17 cellular contexts compared by ENCODE assay signal in genomic region chr1:69982992-69983391, GRCh38.
A peak's percentile ranks its signal among the peaks of the same experiment; 100 is the strongest.
DNase-seq lines count a peak whose midpoint lies in the region; ATAC-seq and TF ChIP-seq lines count a peak whose summit lies in the region.
"Had no signal": no experiment of that assay in that cellular context is flagged by ENCODE, and none has a peak within 500 bp of the region (broad histone marks: within the 10 kb centered on the region; RNA-seq: fewer than 3 reads in every experiment).

No MANE protein-coding gene starts in this region.

- no peak overlapping the region for H3K4me3 ChIP-seq in epithelial cell of esophagus (ENCODE audit: low read length)
- no peak overlapping the region for H3K4me3 ChIP-seq in osteoblast (ENCODE audit: insufficient read depth, low read length)
- H3K4me3 ChIP-seq in tibial artery: no peak overlapping the region
- H3K4me3 ChIP-seq: BLaER1 treated with 17β-estradiol and CSF1 and Interleukin-3, amounts not matched to agents 10 nM and 100 nM; esophagus muscularis mucosa had no signal

- H3K79me2 ChIP-seq in osteoblast (ENCODE audit: insufficient read depth, low read length): no peaks in the 10 kb centered on the region

- no peak overlapping the region for H2AFZ ChIP-seq in osteoblast (ENCODE audit: low read length)

- H3K4me1 ChIP-seq in osteoblast (ENCODE audit: insufficient read depth, low read length) (peaks cover 11% of the 10 kb centered on the region), tibial artery (peaks cover 0 to 12% (median 5%) of the 10 kb centered on the region in 4 donors)
- H3K4me1 ChIP-seq: esophagus muscularis mucosa had no signal

- no peaks in the 10 kb centered on the region for H3K9me3 ChIP-seq in osteoblast (ENCODE audit: low read depth, low read length)
- no peaks in the 10 kb centered on the region for H3K9me3 ChIP-seq in tibial artery
- H3K9me3 ChIP-seq: BLaER1 treated with 17β-estradiol and CSF1 and Interleukin-3, amounts not matched to agents 10 nM and 100 nM; esophagus muscularis mucosa had no signal

- H3K27ac ChIP-seq in osteoblast (ENCODE audit: low read depth, low read length): peak overlapping the region; percentile 8
- no peak overlapping the region for H3K27ac ChIP-seq in tibial artery
- H3K27ac ChIP-seq: BLaER1 treated with 17β-estradiol and CSF1 and Interleukin-3, amounts not matched to agents 10 nM and 100 nM; esophagus muscularis mucosa; VCaP had no signal

- TF ChIP-seq CTCF in epithelial cell of esophagus (IDR thresholded peaks at IDR 0.05; ENCODE audit: insufficient read depth, low read depth, low read length, missing control alignments) (no peak), osteoblast (IDR thresholded peaks at IDR 0.05; ENCODE audit: extremely low read depth, low read depth, low read length) (no peak), tibial artery (IDR thresholded peaks at IDR 0.05) (no peak)

- H3K36me3 ChIP-seq in osteoblast (ENCODE audit: insufficient read depth, low read length) (no peaks in the 10 kb centered on the region), tibial artery (no peaks in the 10 kb centered on the region)
- H3K36me3 ChIP-seq: BLaER1 treated with 17β-estradiol and CSF1 and Interleukin-3, amounts not matched to agents 10 nM and 100 nM; esophagus muscularis mucosa had no signal

- no peak overlapping the region for H3K4me2 ChIP-seq in osteoblast (ENCODE audit: insufficient read depth, low read length)
- H3K4me2 ChIP-seq: BLaER1 treated with 17β-estradiol and CSF1 and Interleukin-3, amounts not matched to agents 10 nM and 100 nM had no signal

- no peaks in the 10 kb centered on the region for H3K27me3 ChIP-seq in osteoblast (ENCODE audit: insufficient read depth, low read length)
- no peaks in the 10 kb centered on the region for H3K27me3 ChIP-seq in tibial artery
- H3K27me3 ChIP-seq: BLaER1 treated with 17β-estradiol and CSF1 and Interleukin-3, amounts not matched to agents 10 nM and 100 nM; esophagus muscularis mucosa had no signal

- DNase-seq in EH (ENCODE audit: low read depth) (peak; percentile 81), LHCN-M2 (ENCODE audit: low read depth) (peak; percentile 86), epithelial cell of esophagus (ENCODE audit: low read depth) (peak; percentile 10), osteoblast (ENCODE audit: insufficient read length, low spot score, missing footprints) (peak; percentile 23), tibial artery (no peak), left ventricle myocardium superior (no peak), SKM-1 treated with dmso at 0.1 percent for 144 hours (lab: John Stamatoyannopoulos, UW; ENCODE audit: unreplicated experiment) (no peak)
- DNase-seq: central memory CD4-positive, alpha-beta T cell; KG1; NCI-H1694; retina; stimulated activated CD4-positive, alpha-beta T cell treated with anti-CD3 and anti-CD28 coated beads, Interleukin-4, amount 100 ng/mL, for 24 hours; stimulated activated naive B cell treated with anti-CD40 and anti-IgM and Interleukin-4, amounts not matched to agents 10 μg/mL and 1 μg/mL and 100 μg/mL, for 72 hours had no signal

- ATAC-seq in left ventricle myocardium superior (no peak), HG02763 (IDR thresholded peaks at IDR 0.05; ENCODE audit: unreplicated experiment) (no peak)
- ATAC-seq: stimulated activated naive B cell treated with anti-CD40 and anti-IgM and Interleukin-4, amounts not matched to agents 10 μg/mL and 1 μg/mL and 100 μg/mL, for 72 hours had no signal

- intact Hi-C loops in tibial artery (cut with DNase I; ENCODE audit: low total_unique reads): no loop called here
- intact Hi-C loops in left ventricle myocardium superior (cut with micrococcal nuclease): no loop called here

- no peaks in the 10 kb centered on the region for H4K20me1 ChIP-seq in osteoblast (ENCODE audit: insufficient read depth, low read length)
- H4K20me1 ChIP-seq: BLaER1 treated with 17β-estradiol and CSF1 and Interleukin-3, amounts not matched to agents 10 nM and 100 nM had no signal

Comparison
In these comparisons a context has a peak if more than half of its experiments do, and no peak if none do; other contexts are left out.
1. DNase-seq: peak in EH (single experiment), LHCN-M2 (single experiment), epithelial cell of esophagus (single experiment) and osteoblast (single experiment); none in tibial artery (0 of 2), left ventricle myocardium superior (single experiment) and SKM-1 treated with dmso at 0.1 percent for 144 hours (single experiment).